Comparison of ENCODE assay signal across 8 cellular contexts in genomic region chr3:62559831-62560445, GRCh38.
A peak's percentile ranks its signal among the peaks of the same experiment; 100 is the strongest.
DNase-seq lines count a peak whose midpoint lies in the region; ATAC-seq, FAIRE-seq and TF ChIP-seq lines count a peak whose summit lies in the region.

No MANE protein-coding gene starts in this region.

- TF ChIP-seq CTCF in GM13977 (IDR thresholded peaks at IDR 0.05; ENCODE audit: extremely low read depth, insufficient read depth, missing control alignments): peak; percentile 42
- peak; percentile 93 for TF ChIP-seq CTCF in VCaP (conservative IDR thresholded peaks at IDR 0.05)

- in situ Hi-C loops in GM13977 (cut with MboI; ENCODE audit: low pct_unique_long_range_greater_than_20kb, low sequenced_read_pairs, unreplicated experiment): no loop called here

- no peak for DNase-seq in GM13977 (ENCODE audit: low spot score)
- peak; percentile 57 for DNase-seq in iris pigment epithelial cell (ENCODE audit: low read depth)
- no peak for DNase-seq in COLO668 (lab: John Stamatoyannopoulos, UW; ENCODE audit: unreplicated experiment)
- no peak for DNase-seq in amygdala (lab: John Stamatoyannopoulos, UW)
- DNase-seq in activated CD4-positive, alpha-beta T cell treated with anti-CD3 and anti-CD28 coated beads, Interleukin-2, amount 50 U/mL, for 48 hours: no peak

- FAIRE-seq in A204.1 (lab: Jason Lieb, UNC): peak; percentile 72

- H3K27ac ChIP-seq in VCaP: no peak overlapping the region

- ATAC-seq in GM18498 (IDR thresholded peaks at IDR 0.05; ENCODE audit: unreplicated experiment): no peak
